9 cellular contexts compared by ENCODE assay signal in genomic region chr1:226723640-226724532, GRCh38. TPM values are rescaled to one million over a fixed set of nuclear protein-coding genes. Genes with fewer than 3 reads are reported as not detected.
DNase-seq lines count a peak whose midpoint lies in the region; ATAC-seq and TF ChIP-seq lines count a peak whose summit lies in the region.
"Had no signal": no experiment of that assay in that cellular context is flagged by ENCODE, and none has a peak within 500 bp of the region (broad histone marks: within the 10 kb centered on the region; RNA-seq: fewer than 3 reads in every experiment).

No MANE protein-coding gene starts in this region.

- H3K36me3 Mint-ChIP-seq in natural killer cell = no peaks in the 10 kb centered on the region

- H3K9me3 Mint-ChIP-seq in natural killer cell = no peaks in the 10 kb centered on the region

- no peaks in the 10 kb centered on the region for H3K9me3 ChIP-seq in HAP-1
- H3K9me3 ChIP-seq: thoracic aorta had no signal

- TF ChIP-seq CTCF in choroid plexus epithelial cell (conservative IDR thresholded peaks at IDR 0.05; ENCODE audit: low read depth, low read length) (no peak), natural killer cell (IDR thresholded peaks at IDR 0.05) (no peak)

- H3K4me3 ChIP-seq in HAP-1 (no peak overlapping the region), choroid plexus epithelial cell (ENCODE audit: low read depth, low read length) (no peak overlapping the region)
- H3K4me3 ChIP-seq: thoracic aorta had no signal

- H3K27ac Mint-ChIP-seq in natural killer cell = peak overlapping the region; percentile 84 to 86

- H3K27me3 Mint-ChIP-seq in natural killer cell (ENCODE audit: low read depth in 2 of 2) = no peaks in the 10 kb centered on the region

- H3K27me3 ChIP-seq in HAP-1 (ENCODE audit: low read depth) = no peaks in the 10 kb centered on the region

- ATAC-seq in natural killer cell (peak; percentile 47 to 50 (median 48)), HG03520 (IDR thresholded peaks at IDR 0.05; ENCODE audit: unreplicated experiment) (no peak), GM21619 (IDR thresholded peaks at IDR 0.05; ENCODE audit: unreplicated experiment) (no peak)

- H3K4me3 Mint-ChIP-seq in natural killer cell = peak overlapping the region; percentile 77

- DNase-seq in AG08395 (ENCODE audit: low spot score) = peak; percentile 60
- DNase-seq in HAP-1 (ENCODE audit: low spot score in 2 of 2) = peak; percentile 92 to 96
- peak; percentile 54 for DNase-seq in NCI-H748 treated with DMSO at 0.1 percent for 48 hours (lab: John Stamatoyannopoulos, UW)
- DNase-seq in choroid plexus epithelial cell (ENCODE audit: low read depth) = peak; percentile 85
- DNase-seq in natural killer cell = no peak
- no peak for DNase-seq in inferior parietal cortex (ENCODE audit: extremely low spot score)

- H3K4me1 ChIP-seq in HAP-1 = peaks cover 34% of the 10 kb centered on the region

- intact Hi-C loops in natural killer cell (cut with micrococcal nuclease) = no loop called here

- H3K4me1 Mint-ChIP-seq in natural killer cell = peaks cover 77 to 86% of the 10 kb centered on the region in 2 donors

- in situ Hi-C loops in HAP-1 (cut with MboI; ENCODE audit: low sequenced_read_pairs) = no loop called here

- peaks cover 6% of the 10 kb centered on the region; the same call in 1 of the 2 replicates for H3K36me3 ChIP-seq in HAP-1 (replicated peaks)
- H3K36me3 ChIP-seq: thoracic aorta had no signal

RNA-seq across cellular contexts. Expression of gene ITPKB, which starts 15.2 kb away (rescaled TPM):
- 100 to 1,000 TPM in 1 of 3 donors, 10 to 100 TPM in 2; 92.2 to 133 (median 99.0) TPM for total RNA-seq in natural killer cell

Comparison
In these comparisons a context has a peak if more than half of its experiments do, and no peak if none do; other contexts are left out.
1. DNase-seq: peak in AG08395 (single experiment), HAP-1 (2 of 2), NCI-H748 treated with DMSO at 0.1 percent for 48 hours (single experiment) and choroid plexus epithelial cell (single experiment); none in natural killer cell (single experiment) and inferior parietal cortex (single experiment).
2. ATAC-seq: peak in natural killer cell (3 of 3); none in HG03520 (single experiment) and GM21619 (single experiment).